10 cellular contexts compared by ENCODE assay signal in genomic region chr2:238230699-238231098, GRCh38. TPM values are rescaled to one million over a fixed set of nuclear protein-coding genes. Genes with fewer than 3 reads are reported as not detected.
DNase-seq lines count a peak whose midpoint lies in the region; ATAC-seq, FAIRE-seq and TF ChIP-seq lines count a peak whose summit lies in the region.
"Had no signal": no experiment of that assay in that cellular context is flagged by ENCODE, and none has a peak within 500 bp of the region (broad histone marks: within the 10 kb centered on the region; RNA-seq: fewer than 3 reads in every experiment).

No MANE protein-coding gene starts in this region.

- no peak for ATAC-seq in CD4-positive, CD25-positive, alpha-beta regulatory T cell (ENCODE audit: low read depth in 2 of 2)
- ATAC-seq in HG02642 (IDR thresholded peaks at IDR 0.05; ENCODE audit: poor library complexity, unreplicated experiment) (no peak), HG03045 (IDR thresholded peaks at IDR 0.05; ENCODE audit: unreplicated experiment) (no peak)

- peaks cover 12% of the 10 kb centered on the region for H3K4me1 ChIP-seq in CD4-positive, CD25-positive, alpha-beta regulatory T cell (ENCODE audit: control insufficient read depth, insufficient read depth, low read length, poor library complexity, severe bottlenecking)
- H3K4me1 ChIP-seq in NT2/D1 (ENCODE audit: insufficient read depth, insufficient read length) (peaks cover 2% of the 10 kb centered on the region), endothelial cell of umbilical vein (ENCODE audit: control insufficient read depth, extremely low read depth, insufficient read depth, low read length) (no peaks in the 10 kb centered on the region), neutrophil (ENCODE audit: control insufficient read depth in 1 of 2, insufficient read depth in 1 of 2, low read depth in 1 of 2, low read length in 1 of 2) (peaks cover 11 to 18% of the 10 kb centered on the region in 2 experiments)

- BruUV-seq in endothelial cell of umbilical vein (replicated peaks; lab: Mats Ljungman, UMichigan): no TSS peak

- dilution Hi-C loops in endothelial cell of umbilical vein (cut with MboI; ENCODE audit: extremely low pct_ligation_motif_present, low sequenced_read_pairs): no loop called here

- H3K4me3 Mint-ChIP-seq in CD4-positive, CD25-positive, alpha-beta regulatory T cell: peak overlapping the region; percentile 40 to 89 (median 82)

- peaks cover 5% of the 10 kb centered on the region for H3K36me3 Mint-ChIP-seq in CD4-positive, CD25-positive, alpha-beta regulatory T cell

- H3K27ac ChIP-seq in CD4-positive, CD25-positive, alpha-beta regulatory T cell (ENCODE audit: insufficient read depth, low read length, poor library complexity, severe bottlenecking): no peak overlapping the region
- no peak overlapping the region for H3K27ac ChIP-seq in endothelial cell of umbilical vein (ENCODE audit: insufficient read depth, low read depth, low read length)
- H3K27ac ChIP-seq in neutrophil: no peak overlapping the region

- H3K9me1 ChIP-seq in endothelial cell of umbilical vein (replicated peaks; ENCODE audit: control insufficient read depth, extremely low read depth, insufficient read depth, low read length): no peaks in the 10 kb centered on the region

- no peaks in the 10 kb centered on the region for H3K9me3 ChIP-seq in CD4-positive, CD25-positive, alpha-beta regulatory T cell (ENCODE audit: control insufficient read depth in 2 of 2, low read length in 2 of 2)
- H3K9me3 ChIP-seq in NT2/D1 (ENCODE audit: insufficient read depth, low read length) (no peaks in the 10 kb centered on the region), endothelial cell of umbilical vein (replicated peaks; ENCODE audit: control insufficient read depth, insufficient read depth, low read length) (no peaks in the 10 kb centered on the region), neutrophil (no peaks in the 10 kb centered on the region)

- peaks cover 0 to 3% (median 1%) of the 10 kb centered on the region in 7 donors for H3K9me3 Mint-ChIP-seq in CD4-positive, CD25-positive, alpha-beta regulatory T cell

- H3K27me3 Mint-ChIP-seq in CD4-positive, CD25-positive, alpha-beta regulatory T cell: peaks cover 34% of the 10 kb centered on the region

- no peak for TF ChIP-seq CTCF in endothelial cell of umbilical vein (IDR thresholded peaks at IDR 0.05; ENCODE audit: extremely low read depth in 1 of 2, insufficient read depth in 1 of 2, low read depth in 1 of 2, low read length in 2 of 2)
- no peak for TF ChIP-seq CTCF in neutrophil (IDR thresholded peaks at IDR 0.05)

- CTCF ChIA-PET in endothelial cell of umbilical vein (lab: Charles Lee): interaction anchor here (1.1 to 1.3 kb wide), 2 partner anchors 231 to 372 kb away, joined by 3 read pairs; no protein-coding TSS in a partner anchor

- peak overlapping the region; percentile 53 for H2AFZ ChIP-seq in endothelial cell of umbilical vein (ENCODE audit: low read depth, low read length)

- H3K4me2 ChIP-seq in endothelial cell of umbilical vein (ENCODE audit: insufficient read depth, low read length): peak overlapping the region; percentile 14

- H3K9ac ChIP-seq in NT2/D1 (ENCODE audit: insufficient read length, low read depth): peak overlapping the region; percentile 79
- no peak overlapping the region for H3K9ac ChIP-seq in endothelial cell of umbilical vein (replicated peaks; ENCODE audit: extremely low read depth, insufficient read depth, low read length)

- no peak for FAIRE-seq in endothelial cell of umbilical vein (lab: Jason Lieb, UNC)

- H3K4me3 ChIP-seq in CD4-positive, CD25-positive, alpha-beta regulatory T cell (ENCODE audit: low read depth, low read length): peak overlapping the region; percentile 41
- H3K4me3 ChIP-seq in NT2/D1 (ENCODE audit: insufficient read length, low read depth) (peak overlapping the region; percentile 71), endothelial cell of umbilical vein (replicated peaks in 1 of 3; ENCODE audit: insufficient read depth in 1 of 3, low read depth in 1 of 3, low read length in 3 of 3) (no peak overlapping the region), neutrophil (ENCODE audit: low read depth in 1 of 2, low read length in 1 of 2) (peak overlapping the region; percentile 64 to 85)

- H3K27ac Mint-ChIP-seq in CD4-positive, CD25-positive, alpha-beta regulatory T cell: peak overlapping the region in 1 of 3 donors; percentile 4

- H3K36me3 ChIP-seq in CD4-positive, CD25-positive, alpha-beta regulatory T cell (ENCODE audit: control insufficient read depth, insufficient read depth, low read length): no peaks in the 10 kb centered on the region
- H3K36me3 ChIP-seq in NT2/D1 (ENCODE audit: insufficient read depth, insufficient read length, low read length) (peaks cover 8% of the 10 kb centered on the region), endothelial cell of umbilical vein (ENCODE audit: control insufficient read depth in 2 of 2, extremely low read depth in 1 of 2, insufficient read depth in 2 of 2, low read length in 2 of 2) (no peaks in the 10 kb centered on the region), neutrophil (peaks cover 6% of the 10 kb centered on the region)

- H3K27me3 ChIP-seq in CD4-positive, CD25-positive, alpha-beta regulatory T cell (ENCODE audit: control insufficient read depth, insufficient read depth, low read length): peaks cover 4% of the 10 kb centered on the region
- H3K27me3 ChIP-seq in NT2/D1 (ENCODE audit: insufficient read depth, insufficient read length): peaks cover 21% of the 10 kb centered on the region
- H3K27me3 ChIP-seq in endothelial cell of umbilical vein (ENCODE audit: control insufficient read depth in 2 of 2, insufficient read depth in 2 of 2, low read length in 2 of 2): peaks cover 5 to 13% of the 10 kb centered on the region in 2 experiments
- H3K27me3 ChIP-seq in neutrophil: peaks cover 17% of the 10 kb centered on the region

- no peak for DNase-seq in CD4-positive, CD25-positive, alpha-beta regulatory T cell
- DNase-seq in NT2/D1 (ENCODE audit: low read depth, low spot score) (no peak), endothelial cell of umbilical vein (ENCODE audit: low read depth, low spot score) (no peak), occipital lobe (lab: John Stamatoyannopoulos, UW) (no peak), GDM1 (lab: John Stamatoyannopoulos, UW) (no peak)
- DNase-seq: activated effector memory CD4-positive, alpha-beta T cell treated with Interleukin-2 at 50 U/mL for 16 hours; NCI-H510A treated with DMSO at 0.1 percent for 48 hours had no signal

- intact Hi-C loops in endothelial cell of umbilical vein (cut with micrococcal nuclease): loop anchor here (1.0 to 10.0 kb wide), 2 partner anchors 73 to 166 kb away; partner anchors contain the start of gene SCLY

- H3K4me1 Mint-ChIP-seq in CD4-positive, CD25-positive, alpha-beta regulatory T cell: peaks cover 8 to 29% (median 14%) of the 10 kb centered on the region in 4 donors

- H3K79me2 ChIP-seq in endothelial cell of umbilical vein (ENCODE audit: control insufficient read depth, insufficient read depth, low read length): no peaks in the 10 kb centered on the region

- no peaks in the 10 kb centered on the region for H4K20me1 ChIP-seq in endothelial cell of umbilical vein (replicated peaks; ENCODE audit: control insufficient read depth, extremely low read depth, insufficient read depth, low read length)

- POLR2A ChIA-PET in endothelial cell of umbilical vein (lab: Charles Lee): no interaction called here

- no peak for TF ChIP-seq POLR2A in endothelial cell of umbilical vein (IDR thresholded peaks at IDR 0.05; ENCODE audit: low read depth, low read length)

TF ChIP-seq in endothelial cell of umbilical vein, 7 proteins besides CTCF, POLR2A, EP300 and RAD21 (continues in another document):
- TF ChIP-seq GATA2 (IDR thresholded peaks at IDR 0.05; ENCODE audit: insufficient read depth, insufficient read length, low read depth, low read length) (no peak), JUN (IDR thresholded peaks at IDR 0.05; ENCODE audit: borderline replicate concordance, insufficient read depth, insufficient read length, low read depth) (no peak)

RNA-seq across cellular contexts. Expression of gene HES6, which starts 9.1 kb away (rescaled TPM):
- total RNA-seq in CD4-positive, CD25-positive, alpha-beta regulatory T cell: 1.5 TPM
- 1 to 10 TPM; 2.1 to 3.9 (median 2.5) TPM for polyA plus RNA-seq in CD4-positive, CD25-positive, alpha-beta regulatory T cell
- total RNA-seq in endothelial cell of umbilical vein: 5.1 and 5.4 TPM in 2 replicates
- polyA plus RNA-seq in endothelial cell of umbilical vein: 2.2 and 4.3 TPM in 2 replicates
- polyA plus RNA-seq in endothelial cell of umbilical vein (2011; cell fraction: cytosol; rRNA removed): 1.9 and 2.1 TPM in 2 replicates
- polyA plus RNA-seq in endothelial cell of umbilical vein (2011; cell fraction: nucleus; rRNA removed): 2.3 and 2.8 TPM in 2 replicates
- 0.98 and 1.0 TPM in 2 replicates for polyA plus RNA-seq in endothelial cell of umbilical vein (2012)
- polyA minus RNA-seq in endothelial cell of umbilical vein: 0.51 and 2.0 TPM in 2 replicates
- 2.3 TPM for polyA minus RNA-seq in endothelial cell of umbilical vein (2011; cell fraction: cytosol; rRNA and poly(A)+ RNA removed)
- 0.87 TPM in 1 of 2 replicates, not detected in the other for polyA minus RNA-seq in endothelial cell of umbilical vein (2011; cell fraction: nucleus; rRNA and poly(A)+ RNA removed)
- total RNA-seq in occipital lobe: 80.8 TPM

RNA-seq across cellular contexts. Expression of gene ILKAP, which starts 27.2 kb away (rescaled TPM):
- total RNA-seq in CD4-positive, CD25-positive, alpha-beta regulatory T cell: 122 TPM
- polyA plus RNA-seq in CD4-positive, CD25-positive, alpha-beta regulatory T cell: 10 to 100 TPM; 39.7 to 52.4 (median 49.2) TPM
- total RNA-seq in endothelial cell of umbilical vein (47.5 and 49.2 TPM in 2 replicates), occipital lobe (78.3 TPM)
- polyA plus RNA-seq in endothelial cell of umbilical vein: 37.8 and 49.8 TPM in 2 replicates
- polyA plus RNA-seq in endothelial cell of umbilical vein (2011; cell fraction: cytosol; rRNA removed): 34.5 and 35.5 TPM in 2 replicates
- 109 and 114 TPM in 2 replicates for polyA plus RNA-seq in endothelial cell of umbilical vein (2011; cell fraction: nucleus; rRNA removed)
- 24.5 and 32.8 TPM in 2 replicates for polyA plus RNA-seq in endothelial cell of umbilical vein (2012)
- polyA minus RNA-seq in endothelial cell of umbilical vein: 42.0 and 47.4 TPM in 2 replicates
- polyA minus RNA-seq in endothelial cell of umbilical vein (2011; cell fraction: cytosol; rRNA and poly(A)+ RNA removed): 16.5 TPM
- polyA minus RNA-seq in endothelial cell of umbilical vein (2011; cell fraction: nucleus; rRNA and poly(A)+ RNA removed): 49.9 and 52.2 TPM in 2 replicates

RNA-seq across cellular contexts. Expression of gene PER2, which starts 57.7 kb away (rescaled TPM):
- total RNA-seq in CD4-positive, CD25-positive, alpha-beta regulatory T cell: 29.7 TPM
- 1 to 10 TPM; 1.8 to 5.0 (median 3.3) TPM for polyA plus RNA-seq in CD4-positive, CD25-positive, alpha-beta regulatory T cell
- total RNA-seq in endothelial cell of umbilical vein (3.3 and 3.8 TPM in 2 replicates), occipital lobe (5.5 TPM)
- 0.60 and 0.86 TPM in 2 replicates for polyA plus RNA-seq in endothelial cell of umbilical vein
- polyA plus RNA-seq in endothelial cell of umbilical vein (2011; cell fraction: cytosol; rRNA removed): 0.86 and 1.1 TPM in 2 replicates
- polyA plus RNA-seq in endothelial cell of umbilical vein (2011; cell fraction: nucleus; rRNA removed): 3.4 and 4.6 TPM in 2 replicates
- polyA plus RNA-seq in endothelial cell of umbilical vein (2012): 1.3 and 1.7 TPM in 2 replicates
- 3.9 and 5.3 TPM in 2 replicates for polyA minus RNA-seq in endothelial cell of umbilical vein
- 3.7 TPM for polyA minus RNA-seq in endothelial cell of umbilical vein (2011; cell fraction: cytosol; rRNA and poly(A)+ RNA removed)
- 5.0 and 5.8 TPM in 2 replicates for polyA minus RNA-seq in endothelial cell of umbilical vein (2011; cell fraction: nucleus; rRNA and poly(A)+ RNA removed)

Comparison
In these comparisons a context has a peak if more than half of its experiments do, and no peak if none do; other contexts are left out.
1. H3K4me3 ChIP-seq: peak in CD4-positive, CD25-positive, alpha-beta regulatory T cell (single experiment), NT2/D1 (single experiment) and neutrophil (2 of 2); none in endothelial cell of umbilical vein (0 of 3).
2. RNA of gene HES6, which starts 9.1 kb away (total RNA-seq): 80.8 TPM in occipital lobe (single experiment); 5.1 to 5.4 TPM in endothelial cell of umbilical vein and 1.5 TPM in CD4-positive, CD25-positive, alpha-beta regulatory T cell (single experiment); every median in the first group is over 10 times any median in the second.